Comparison of ENCODE assay signal across 27 cellular contexts in the genomic region with DNA sequence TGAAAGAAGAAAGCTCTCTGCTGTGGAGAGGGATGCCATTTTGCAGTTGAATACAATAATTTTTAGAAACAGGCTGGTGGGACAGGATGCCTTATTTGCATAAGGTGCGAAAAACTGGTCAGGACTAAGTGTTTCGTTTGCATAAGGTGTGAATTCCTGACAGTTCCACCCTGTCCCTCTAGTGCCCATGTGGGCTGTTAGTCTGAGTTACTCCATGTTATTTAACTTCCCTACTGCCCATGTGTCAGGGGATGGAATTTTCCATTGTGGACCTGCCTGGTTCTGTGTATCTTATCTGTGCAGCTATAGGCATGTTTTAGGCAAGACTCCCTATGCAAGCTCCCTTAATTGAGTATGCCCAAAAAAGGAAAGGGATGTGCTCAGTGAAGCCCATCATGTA.
"Had no signal": no experiment of that assay in that cellular context is flagged by ENCODE, and none has a peak within 500 bp of the region (broad histone marks: within the 10 kb centered on the region; RNA-seq: fewer than 3 reads in every experiment).

No MANE protein-coding gene starts in this region.

- H3K9ac ChIP-seq: parathyroid adenoma had no signal

- H3K27me3 ChIP-seq: gastroesophageal sphincter, heart left ventricle, hepatocyte, tibial nerve, upper lobe of left lung had no signal

- H3K4me1 ChIP-seq: foreskin keratinocyte, gastroesophageal sphincter, heart left ventricle, parathyroid adenoma, tibial nerve, upper lobe of left lung had no signal

- H3K79me2 ChIP-seq: hepatocyte, parathyroid adenoma had no signal

- H3K4me2 ChIP-seq: hepatocyte, smooth muscle cell had no signal

- H2AFZ ChIP-seq: hepatocyte, parathyroid adenoma had no signal

- H3K27ac ChIP-seq: epithelial cell of prostate, foreskin keratinocyte, gastroesophageal sphincter, heart left ventricle, hepatocyte, neutrophil, parathyroid adenoma, thoracic aorta, tibial nerve, upper lobe of left lung had no signal

- H3K4me3 ChIP-seq: gastroesophageal sphincter, heart left ventricle, hepatocyte, lung, smooth muscle cell, thoracic aorta, tibial nerve, upper lobe of left lung had no signal

- H3K9me3 ChIP-seq: gastroesophageal sphincter, neutrophil, thoracic aorta, tibial nerve, upper lobe of left lung had no signal

- ATAC-seq: esophagus mucosa; foreskin keratinocyte; gastroesophageal sphincter; heart left ventricle; left lobe of liver; naive thymus-derived CD8-positive, alpha-beta T cell; sciatic nerve; stimulated activated memory B cell treated with anti-CD40 and anti-IgM and Interleukin-4, amounts not matched to agents 10 μg/mL and 1 μg/mL and 100 μg/mL, for 72 hours; stimulated activated naive CD8-positive, alpha-beta T cell treated with anti-CD3 and anti-CD28 coated beads, Interleukin-15, Interleukin-2, amounts not matched to agents 100 U/mL and 50 U/mL, for 24 hours had no signal

- H3K36me3 ChIP-seq: gastroesophageal sphincter, heart left ventricle, neutrophil, thoracic aorta, tibial nerve, upper lobe of left lung had no signal

- DNase-seq: caudate nucleus; cerebellar nuclear complex; cortex of kidney; foreskin keratinocyte; heart left ventricle; kidney; naive thymus-derived CD8-positive, alpha-beta T cell; stimulated activated CD4-positive, alpha-beta T cell treated with anti-CD3 and anti-CD28 coated beads, Interleukin-12 subunit alpha, Interleukin-12 subunit beta, amount 100 ng/mL, for 4 hours; stimulated activated CD4-positive, alpha-beta T cell treated with anti-CD3 and anti-CD28 coated beads, Interleukin-2, amount 100 ng/mL, for 24 hours; stimulated activated CD4-positive, alpha-beta T cell treated with anti-CD3 and anti-CD28 coated beads, Interleukin-4, amount 100 ng/mL, for 24 hours; stimulated activated naive CD8-positive, alpha-beta T cell treated with anti-CD3 and anti-CD28 coated beads, Interleukin-15, Interleukin-2, amounts not matched to agents 100 U/mL and 50 U/mL, for 24 hours; substantia nigra; upper lobe of left lung had no signal

- FAIRE-seq: kidney, urothelium cell line had no signal
